Comparison of ENCODE assay signal across 8 cellular contexts in genomic region chr14:65281991-65282908, GRCh38.
DNase-seq lines count a peak whose midpoint lies in the region; ATAC-seq and TF ChIP-seq lines count a peak whose summit lies in the region.

No MANE protein-coding gene starts in this region.

- no peaks in the 10 kb centered on the region for H3K79me2 ChIP-seq in osteoblast (ENCODE audit: insufficient read depth, low read length)

- no peaks in the 10 kb centered on the region for H3K27me3 ChIP-seq in osteoblast (ENCODE audit: insufficient read depth, low read length)

- peak; percentile 65 for ATAC-seq in activated CD8-positive, alpha-beta memory T cell treated with anti-CD3 and anti-CD28 coated beads, Interleukin-2, amount 10 ng/mL, durations not matched to agents 7 days and 5 days
- ATAC-seq in T-helper 17 cell = peak; percentile 41
- no peak for ATAC-seq in esophagus mucosa
- no peak for ATAC-seq in GM19324 (IDR thresholded peaks at IDR 0.05; ENCODE audit: low FRiP score, unreplicated experiment)

- peak; percentile 63 for DNase-seq in activated CD8-positive, alpha-beta memory T cell treated with anti-CD3 and anti-CD28 coated beads, Interleukin-2, amount 10 ng/mL, durations not matched to agents 7 days and 5 days
- DNase-seq in activated CD8-positive, alpha-beta memory T cell treated with anti-CD3 and anti-CD28 coated beads, Interleukin-2, amount 50 U/mL, for 48 hours = no peak
- no peak for DNase-seq in T-helper 17 cell
- peak; percentile 57 for DNase-seq in fibroblast of villous mesenchyme (ENCODE audit: low read depth)
- peak; percentile 97 for DNase-seq in osteoblast (ENCODE audit: insufficient read length, low spot score, missing footprints)
- DNase-seq in H4 (ENCODE audit: low spot score) = no peak

- H3K4me1 ChIP-seq in osteoblast (ENCODE audit: insufficient read depth, low read length) = peaks cover 19% of the 10 kb centered on the region

- no peaks in the 10 kb centered on the region for H3K27me3 Mint-ChIP-seq in activated CD8-positive, alpha-beta memory T cell treated with anti-CD3 and anti-CD28 coated beads, Interleukin-2, amount 10 ng/mL, durations not matched to agents 7 days and 5 days
- no peaks in the 10 kb centered on the region for H3K27me3 Mint-ChIP-seq in T-helper 17 cell

- peaks cover 8% of the 10 kb centered on the region for H3K36me3 Mint-ChIP-seq in activated CD8-positive, alpha-beta memory T cell treated with anti-CD3 and anti-CD28 coated beads, Interleukin-2, amount 10 ng/mL, durations not matched to agents 7 days and 5 days
- no peaks in the 10 kb centered on the region for H3K36me3 Mint-ChIP-seq in T-helper 17 cell (ENCODE audit: low read depth)

- peaks cover 3% of the 10 kb centered on the region for H3K9me3 Mint-ChIP-seq in activated CD8-positive, alpha-beta memory T cell treated with anti-CD3 and anti-CD28 coated beads, Interleukin-2, amount 10 ng/mL, durations not matched to agents 7 days and 5 days (ENCODE audit: low read depth)

- H3K27ac ChIP-seq in osteoblast (ENCODE audit: low read depth, low read length) = peak overlapping the region; percentile 71

- peak overlapping the region; percentile 80 for H3K4me2 ChIP-seq in osteoblast (ENCODE audit: insufficient read depth, low read length)

- H3K4me3 ChIP-seq in fibroblast of villous mesenchyme (ENCODE audit: low read depth, low read length) (no peak overlapping the region), osteoblast (ENCODE audit: insufficient read depth, low read length) (peak overlapping the region; percentile 48)

- H4K20me1 ChIP-seq in osteoblast (ENCODE audit: insufficient read depth, low read length) = no peaks in the 10 kb centered on the region

- H3K36me3 ChIP-seq in osteoblast (ENCODE audit: insufficient read depth, low read length) = no peaks in the 10 kb centered on the region

- no peak for TF ChIP-seq CTCF in fibroblast of villous mesenchyme (IDR thresholded peaks at IDR 0.05; ENCODE audit: insufficient read depth, low read depth, low read length)
- TF ChIP-seq CTCF in osteoblast (IDR thresholded peaks at IDR 0.05; ENCODE audit: extremely low read depth, low read depth, low read length) = no peak

- H3K4me1 Mint-ChIP-seq in activated CD8-positive, alpha-beta memory T cell treated with anti-CD3 and anti-CD28 coated beads, Interleukin-2, amount 10 ng/mL, durations not matched to agents 7 days and 5 days = peaks cover 34% of the 10 kb centered on the region
- H3K4me1 Mint-ChIP-seq in T-helper 17 cell = peaks cover 27% of the 10 kb centered on the region

- H2AFZ ChIP-seq in osteoblast (ENCODE audit: low read length) = peak overlapping the region; percentile 86

- CTCF ChIA-PET in activated CD8-positive, alpha-beta memory T cell treated with anti-CD3 and anti-CD28 coated beads, Interleukin-2, amount 10 ng/mL, durations not matched to agents 7 days and 5 days (lab: Charles Lee) = interaction anchor here (0.7 to 8.9 kb wide), 11 partner anchors 9 to 542 kb away, joined by 3 to 79 read pairs (median 3); partner anchors contain the start of gene FUT8

- H3K9me3 ChIP-seq in T-helper 17 cell (ENCODE audit: control insufficient read depth, low read length, poor library complexity, severe bottlenecking) (no peaks in the 10 kb centered on the region), osteoblast (ENCODE audit: low read depth, low read length) (no peaks in the 10 kb centered on the region)

- peak overlapping the region; percentile 74 for H3K4me3 Mint-ChIP-seq in activated CD8-positive, alpha-beta memory T cell treated with anti-CD3 and anti-CD28 coated beads, Interleukin-2, amount 10 ng/mL, durations not matched to agents 7 days and 5 days
- peak overlapping the region; percentile 86 for H3K4me3 Mint-ChIP-seq in T-helper 17 cell

- H3K27ac Mint-ChIP-seq in activated CD8-positive, alpha-beta memory T cell treated with anti-CD3 and anti-CD28 coated beads, Interleukin-2, amount 10 ng/mL, durations not matched to agents 7 days and 5 days = peak overlapping the region; percentile 96
- H3K27ac Mint-ChIP-seq in T-helper 17 cell = peak overlapping the region; percentile 93

Comparison
In these comparisons a context has a peak if more than half of its experiments do, and no peak if none do; other contexts are left out.
1. DNase-seq: peak in activated CD8-positive, alpha-beta memory T cell treated with anti-CD3 and anti-CD28 coated beads, Interleukin-2, amount 10 ng/mL, durations not matched to agents 7 days and 5 days (single experiment), fibroblast of villous mesenchyme (single experiment) and osteoblast (single experiment); none in activated CD8-positive, alpha-beta memory T cell treated with anti-CD3 and anti-CD28 coated beads, Interleukin-2, amount 50 U/mL, for 48 hours (single experiment), T-helper 17 cell (0 of 3) and H4 (single experiment).
2. ATAC-seq: peak in activated CD8-positive, alpha-beta memory T cell treated with anti-CD3 and anti-CD28 coated beads, Interleukin-2, amount 10 ng/mL, durations not matched to agents 7 days and 5 days (single experiment) and T-helper 17 cell (single experiment); none in esophagus mucosa (single experiment) and GM19324 (single experiment).